ENCODE assay signal across 20 cellular contexts in the genomic region with DNA sequence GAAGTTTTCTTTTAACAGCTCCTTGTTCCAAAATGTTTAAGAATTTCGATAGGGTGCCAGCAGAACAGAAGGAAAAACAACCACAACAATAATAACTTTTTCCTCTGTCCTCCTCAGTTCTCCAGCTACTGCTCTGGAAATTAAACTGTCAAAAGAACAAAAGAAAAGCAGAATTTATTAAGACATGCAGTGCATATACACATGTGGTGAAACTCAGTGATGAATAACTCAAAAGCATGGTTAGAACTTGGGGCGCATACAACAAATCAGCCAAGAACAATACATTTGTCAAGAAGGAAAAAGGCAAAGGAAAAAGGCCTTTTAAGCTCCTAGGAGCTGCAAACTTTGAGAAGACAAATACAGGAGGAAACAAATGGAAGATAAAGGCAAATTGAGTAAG.
DNase-seq lines count a peak whose midpoint lies in the region; ATAC-seq, FAIRE-seq and TF ChIP-seq lines count a peak whose summit lies in the region.
"Had no signal": no experiment of that assay in that cellular context is flagged by ENCODE, and none has a peak within 500 bp of the region (broad histone marks: within the 10 kb centered on the region; RNA-seq: fewer than 3 reads in every experiment).

No MANE protein-coding gene starts in this region.

- intact Hi-C loops in head of caudate nucleus (cut with DNase I), result no loop called here

- H3K4me1 ChIP-seq in HUES48 (ENCODE audit: control insufficient read depth, insufficient read depth, low read length), result peaks cover 13% of the 10 kb centered on the region
- H3K4me1 ChIP-seq: HAP-1 had no signal

- no peaks in the 10 kb centered on the region for H3K27me3 ChIP-seq in HUES48 (ENCODE audit: control insufficient read depth, insufficient read depth, low read length)
- H3K27me3 ChIP-seq in bronchial epithelial cell (ENCODE audit: control insufficient read depth, insufficient read depth, low read length), result no peaks in the 10 kb centered on the region

- no peaks in the 10 kb centered on the region for H3K36me3 ChIP-seq in HUES48 (ENCODE audit: control insufficient read depth, insufficient read depth, low read length)
- H3K36me3 ChIP-seq in bronchial epithelial cell (ENCODE audit: control insufficient read depth, insufficient read depth, low read length), result no peaks in the 10 kb centered on the region
- H3K36me3 ChIP-seq: HAP-1 had no signal

- FAIRE-seq in bronchial epithelial cell (lab: Jason Lieb, UNC), result peak; percentile 43
- no peak for FAIRE-seq in H54 (lab: Jason Lieb, UNC)
- FAIRE-seq: D721Med, GM18507 had no signal

- DNase-seq in bronchial epithelial cell (ENCODE audit: low read depth) (no peak), neural crest cell (ENCODE audit: low read depth, low spot score) (no peak), head of caudate nucleus (no peak), H54 (ENCODE audit: insufficient read length, low spot score) (no peak)
- DNase-seq in activated naive CD4-positive, alpha-beta T cell treated with anti-CD3 and anti-CD28 coated beads, Interleukin-2, amount 50 U/mL, for 72 hours (ENCODE audit: low spot score in 2 of 2), result no peak
- DNase-seq: CD4-positive, CD25-positive, alpha-beta regulatory T cell; HFFc6; MM.1S; NCI-H2029 treated with DMSO at 0.1 percent for 48 hours; NCI-H510A; NCI-H69; SHP77 had no signal

- H3K27ac Mint-ChIP-seq in neural crest cell (ENCODE audit: unreplicated experiment), result peak overlapping the region; percentile 14
- no peak overlapping the region for H3K27ac Mint-ChIP-seq in activated naive CD4-positive, alpha-beta T cell treated with anti-CD3 and anti-CD28 coated beads, Interleukin-2, amount 50 U/mL, for 72 hours
- H3K27ac Mint-ChIP-seq: HFFc6, IgD-negative memory B cell had no signal

- peak overlapping the region; percentile 62 for H3K27ac ChIP-seq in HUES48 (ENCODE audit: low read depth, low read length)
- H3K27ac ChIP-seq: KMS-11, RWPE1 had no signal

- no peaks in the 10 kb centered on the region for H3K36me3 Mint-ChIP-seq in neural crest cell (ENCODE audit: low read depth)
- H3K36me3 Mint-ChIP-seq in activated naive CD4-positive, alpha-beta T cell treated with anti-CD3 and anti-CD28 coated beads, Interleukin-2, amount 50 U/mL, for 72 hours, result no peaks in the 10 kb centered on the region
- H3K36me3 Mint-ChIP-seq: CD4-positive, CD25-positive, alpha-beta regulatory T cell; IgD-negative memory B cell had no signal

- no peak overlapping the region for H3K4me3 ChIP-seq in HUES48 (ENCODE audit: low read depth, low read length)
- H3K4me3 ChIP-seq in bronchial epithelial cell (ENCODE audit: low read depth, low read length), result no peak overlapping the region
- H3K4me3 ChIP-seq: HAP-1 had no signal

- TF ChIP-seq POLR2A in H54 (IDR thresholded peaks at IDR 0.05; ENCODE audit: low read depth, low read length), result no peak

- no peaks in the 10 kb centered on the region for H3K9me3 ChIP-seq in HUES48 (ENCODE audit: control insufficient read depth, insufficient read depth, low read length)
- H3K9me3 ChIP-seq: HAP-1 had no signal

- H3K9ac ChIP-seq in HUES48 (ENCODE audit: low read depth, low read length), result no peak overlapping the region
- H3K9ac ChIP-seq: KMS-11 had no signal

- H3K27me3 Mint-ChIP-seq in neural crest cell (ENCODE audit: low read depth), result no peaks in the 10 kb centered on the region
- H3K27me3 Mint-ChIP-seq: CD4-positive, CD25-positive, alpha-beta regulatory T cell had no signal

- peaks cover 10% of the 10 kb centered on the region for H3K4me1 Mint-ChIP-seq in neural crest cell
- H3K4me1 Mint-ChIP-seq: CD4-positive, CD25-positive, alpha-beta regulatory T cell; IgD-negative memory B cell had no signal

- no peak overlapping the region for H3K4me3 Mint-ChIP-seq in neural crest cell
- H3K4me3 Mint-ChIP-seq: CD4-positive, CD25-positive, alpha-beta regulatory T cell; HFFc6; IgD-negative memory B cell had no signal

- TF ChIP-seq CTCF in bronchial epithelial cell (IDR thresholded peaks at IDR 0.05; ENCODE audit: insufficient read depth, low read length, severe bottlenecking) (no peak), neural crest cell (conservative IDR thresholded peaks at IDR 0.05) (no peak)

- no peak for ATAC-seq in HG03139 (IDR thresholded peaks at IDR 0.05; ENCODE audit: unreplicated experiment)
- no peak for ATAC-seq in activated naive CD4-positive, alpha-beta T cell treated with anti-CD3 and anti-CD28 coated beads, Interleukin-2, amount 50 U/mL, for 72 hours

- no peaks in the 10 kb centered on the region for H3K9me3 Mint-ChIP-seq in neural crest cell
- H3K9me3 Mint-ChIP-seq in activated naive CD4-positive, alpha-beta T cell treated with anti-CD3 and anti-CD28 coated beads, Interleukin-2, amount 50 U/mL, for 72 hours, result no peaks in the 10 kb centered on the region
- H3K9me3 Mint-ChIP-seq: HFFc6 had no signal
